ENCODE assay signal across 9 cellular contexts in the genomic region with DNA sequence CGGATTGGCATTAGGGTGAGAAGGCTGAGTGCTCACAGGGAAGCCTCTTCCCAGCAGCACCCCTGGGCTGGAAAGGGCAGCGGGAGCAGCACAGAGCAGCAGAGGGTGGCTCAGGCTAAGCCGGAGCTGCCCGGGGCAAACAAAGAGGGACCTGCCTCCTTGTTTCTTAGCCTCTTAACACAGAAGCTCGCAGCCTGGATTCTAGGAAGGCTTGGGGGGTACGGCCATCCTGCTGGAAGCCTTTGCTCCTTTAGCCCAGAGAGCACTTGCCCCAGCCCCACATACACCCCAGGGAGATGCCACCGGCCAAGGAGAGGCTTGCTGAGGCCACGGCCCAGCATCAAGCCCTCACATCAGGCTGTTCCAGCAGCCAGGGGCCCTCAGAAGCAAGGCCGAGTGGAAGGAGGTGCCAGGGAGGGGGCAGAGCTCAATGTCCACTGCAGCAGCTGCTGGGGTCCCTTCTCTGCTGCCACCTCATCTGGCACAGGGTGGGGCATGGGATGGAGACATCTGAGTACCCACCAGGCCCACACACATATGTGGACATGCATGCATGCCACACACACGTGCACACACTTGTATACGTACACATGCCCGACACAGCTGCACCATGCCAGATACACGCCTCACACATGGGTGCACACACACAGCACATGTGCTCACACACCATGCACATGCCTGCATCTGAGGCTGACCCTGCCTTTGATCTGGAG.
DNase-seq lines count a peak whose midpoint lies in the region; ATAC-seq and TF ChIP-seq lines count a peak whose summit lies in the region.
"Had no signal": no experiment of that assay in that cellular context is flagged by ENCODE, and none has a peak within 500 bp of the region (broad histone marks: within the 10 kb centered on the region; RNA-seq: fewer than 3 reads in every experiment).

No MANE protein-coding gene starts in this region.

- DNase-seq in HFF-Myc (ENCODE audit: extremely low read depth, low read depth) (no peak), brain microvascular endothelial cell (no peak), dedifferentiated amniotic fluid mesenchymal stem cell (ENCODE audit: extremely low spot score) (no peak), OCI-M1 (lab: John Stamatoyannopoulos, UW) (no peak), SIG-M5 (lab: John Stamatoyannopoulos, UW) (no peak)
- DNase-seq in stimulated activated naive CD8-positive, alpha-beta T cell treated with anti-CD3 and anti-CD28 coated beads, Interleukin-15, Interleukin-2, amounts not matched to agents 100 U/mL and 50 U/mL, for 24 hours = peak; percentile 2
- DNase-seq: NCI-H2081 treated with DMSO at 0.1 percent for 48 hours had no signal

- no peaks in the 10 kb centered on the region for H3K36me3 ChIP-seq in brain microvascular endothelial cell (replicated peaks)

- no peak for ATAC-seq in stimulated activated naive CD8-positive, alpha-beta T cell treated with anti-CD3 and anti-CD28 coated beads, Interleukin-15, Interleukin-2, amounts not matched to agents 100 U/mL and 50 U/mL, for 24 hours
- ATAC-seq in GM21529 (IDR thresholded peaks at IDR 0.05; ENCODE audit: unreplicated experiment) = no peak

- no peak for TF ChIP-seq CTCF in HFF-Myc (IDR thresholded peaks at IDR 0.05; ENCODE audit: low read depth, low read length, missing control alignments)
- no peak for TF ChIP-seq CTCF in brain microvascular endothelial cell (IDR thresholded peaks at IDR 0.05; ENCODE audit: low read depth, low read length, missing control alignments)

- in situ Hi-C loops in brain microvascular endothelial cell (cut with HindIII; ENCODE audit: low pct_ligation_motif_present, low sequenced_read_pairs) = loop anchor here (5.0 kb wide), 1 partner anchor 40 kb away; no protein-coding TSS in a partner anchor

- H3K27me3 ChIP-seq in brain microvascular endothelial cell (replicated peaks) = no peaks in the 10 kb centered on the region
- H3K27me3 ChIP-seq in layer of hippocampus (ENCODE audit: control insufficient read depth, insufficient read depth, low read length) = no peaks in the 10 kb centered on the region

- H3K27ac ChIP-seq in brain microvascular endothelial cell = peak overlapping the region; percentile 75
- H3K27ac ChIP-seq in layer of hippocampus (ENCODE audit: low read depth, low read length) = peak overlapping the region; percentile 75

- H3K4me3 ChIP-seq in HFF-Myc (replicated peaks; ENCODE audit: low read depth, low read length) = 0 out of 2 replicates have a peak overlapping the region, but pooled peaks have one; percentile 6
- H3K4me3 ChIP-seq in brain microvascular endothelial cell (ENCODE audit: low read depth, low read length) = no peak overlapping the region
